25 cellular contexts compared by ENCODE assay signal in the genomic region with DNA sequence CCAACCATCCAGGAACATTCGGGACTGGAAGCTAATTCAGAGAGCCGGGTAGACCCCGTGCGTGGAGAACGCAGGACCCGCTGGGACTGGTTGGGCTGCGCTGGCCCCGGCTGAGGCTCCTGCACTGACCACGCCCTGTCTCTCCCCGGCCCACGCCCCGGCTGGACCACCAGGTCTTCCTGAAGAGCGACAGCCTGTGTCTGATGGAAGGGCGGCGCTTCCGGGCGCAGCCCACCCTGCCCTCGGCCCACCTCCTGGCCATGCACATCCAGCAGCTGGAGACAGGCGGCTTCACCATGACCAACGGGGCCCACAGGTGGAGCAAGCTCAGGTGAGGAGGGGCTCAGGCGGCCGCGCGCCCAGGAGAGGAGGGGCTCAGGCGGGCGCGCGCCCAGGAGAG. TPM values are rescaled to one million over a fixed set of nuclear protein-coding genes. Genes with fewer than 3 reads are reported as not detected.
"Had no signal": no experiment of that assay in that cellular context is flagged by ENCODE, and none has a peak within 500 bp of the region (broad histone marks: within the 10 kb centered on the region; RNA-seq: fewer than 3 reads in every experiment).

No MANE protein-coding gene starts in this region.

- H3K36me3 Mint-ChIP-seq: activated naive CD4-positive, alpha-beta T cell treated with anti-CD3 and anti-CD28 coated beads, Interleukin-2, amount 50 U/mL, for 72 hours; naive B cell had no signal

- H3K4me3 ChIP-seq: cardiac muscle cell, dorsolateral prefrontal cortex, esophagus muscularis mucosa, hepatocyte, lung, tibial nerve, vagina had no signal

- ATAC-seq: activated naive CD4-positive, alpha-beta T cell treated with anti-CD3 and anti-CD28 coated beads, Interleukin-2, amount 50 U/mL, for 72 hours; left cardiac atrium had no signal

- H3K9me3 ChIP-seq: esophagus muscularis mucosa, neutrophil, tibial nerve, vagina had no signal

- H3K4me2 ChIP-seq: hepatocyte had no signal

- H3K27me3 ChIP-seq: vagina had no signal

- DNase-seq: activated CD4-positive, alpha-beta memory T cell treated with anti-CD3 and anti-CD28 coated beads, Interleukin-2, amount 10 ng/mL, durations not matched to agents 7 days and 5 days; activated CD4-positive, alpha-beta T cell treated with anti-CD3 and anti-CD28 coated beads for 4 hours; activated gamma-delta T cell; activated T-cell treated with anti-CD3 and anti-CD28 coated beads, Interleukin-2, amount 50 U/mL, for 48 hours; dorsolateral prefrontal cortex; left cardiac atrium; naive B cell; stimulated activated CD4-positive, alpha-beta T cell treated with anti-CD3 and anti-CD28 coated beads, Interleukin-15, amount 100 ng/mL, for 24 hours; stimulated activated CD4-positive, alpha-beta T cell treated with anti-CD3 and anti-CD28 coated beads, Interleukin-4, amount 100 ng/mL, for 1 hour; stimulated activated naive CD4-positive, alpha-beta T cell; substantia nigra had no signal

- H3K9ac ChIP-seq: parathyroid adenoma had no signal

- H3K36me3 ChIP-seq: cardiac muscle cell, esophagus muscularis mucosa, neutrophil, tibial nerve, vagina had no signal

- H3K4me3 Mint-ChIP-seq: activated CD4-positive, alpha-beta memory T cell treated with anti-CD3 and anti-CD28 coated beads, Interleukin-2, amount 10 ng/mL, durations not matched to agents 7 days and 5 days; naive B cell; T-helper 1 cell treated with Interleukin-12 subunit alpha and Interleukin-12 subunit beta and Interleukin-4 antibody, amounts not matched to agents 30 μg/mL and 1 μg/mL, for 36 hours had no signal

- H3K4me1 ChIP-seq: parathyroid adenoma, tibial nerve, vagina had no signal

- H3K4me1 Mint-ChIP-seq: naive B cell had no signal

- H3K9me3 Mint-ChIP-seq: activated CD4-positive, alpha-beta memory T cell treated with anti-CD3 and anti-CD28 coated beads, Interleukin-2, amount 10 ng/mL, durations not matched to agents 7 days and 5 days; activated naive CD4-positive, alpha-beta T cell treated with anti-CD3 and anti-CD28 coated beads, Interleukin-2, amount 50 U/mL, for 72 hours; naive B cell; T-helper 1 cell treated with Interleukin-12 subunit alpha and Interleukin-12 subunit beta and Interleukin-4 antibody, amounts not matched to agents 30 μg/mL and 1 μg/mL, for 36 hours had no signal

- H3K27ac Mint-ChIP-seq: activated CD4-positive, alpha-beta memory T cell treated with anti-CD3 and anti-CD28 coated beads, Interleukin-2, amount 10 ng/mL, durations not matched to agents 7 days and 5 days; activated naive CD4-positive, alpha-beta T cell treated with anti-CD3 and anti-CD28 coated beads, Interleukin-2, amount 50 U/mL, for 72 hours; naive B cell; T-helper 1 cell treated with Interleukin-12 subunit alpha and Interleukin-12 subunit beta and Interleukin-4 antibody, amounts not matched to agents 30 μg/mL and 1 μg/mL, for 36 hours had no signal

- H3K27ac ChIP-seq: cardiac muscle cell, dorsolateral prefrontal cortex, esophagus muscularis mucosa, hepatocyte, neutrophil, parathyroid adenoma, tibial nerve, vagina had no signal

RNA-seq across cellular contexts. Expression of a gene that starts 10.2 kb away (rescaled TPM):
- total RNA-seq: activated CD4-positive, alpha-beta memory T cell treated with anti-CD3 and anti-CD28 coated beads, Interleukin-2, amount 10 ng/mL, durations not matched to agents 7 days and 5 days; activated naive CD4-positive, alpha-beta T cell treated with anti-CD3 and anti-CD28 coated beads, Interleukin-2, amount 50 U/mL, for 72 hours; cardiac muscle cell; esophagus muscularis mucosa; glomerular endothelial cell; hepatocyte; left cardiac atrium; mononuclear cell; renal cortical epithelial cell; skeletal muscle tissue; tibial nerve; vagina had no signal

RNA-seq across cellular contexts. Expression of a gene that starts 17.9 kb away (rescaled TPM):
- total RNA-seq: activated CD4-positive, alpha-beta memory T cell treated with anti-CD3 and anti-CD28 coated beads, Interleukin-2, amount 10 ng/mL, durations not matched to agents 7 days and 5 days; activated naive CD4-positive, alpha-beta T cell treated with anti-CD3 and anti-CD28 coated beads, Interleukin-2, amount 50 U/mL, for 72 hours; cardiac muscle cell; glomerular endothelial cell; hepatocyte; renal cortical epithelial cell; skeletal muscle tissue had no signal

RNA-seq across cellular contexts. Expression of a gene that starts 59.8 kb away (rescaled TPM):
- total RNA-seq: glomerular endothelial cell had no signal
